11 cellular contexts compared by ENCODE assay signal in genomic region chr1:1123581-1124507, GRCh38. TPM values are rescaled to one million over a fixed set of nuclear protein-coding genes. Genes with fewer than 3 reads are reported as not detected.
A peak's percentile ranks its signal among the peaks of the same experiment; 100 is the strongest.
DNase-seq lines count a peak whose midpoint lies in the region; ATAC-seq and TF ChIP-seq lines count a peak whose summit lies in the region.
"Had no signal": no experiment of that assay in that cellular context is flagged by ENCODE, and none has a peak within 500 bp of the region (broad histone marks: within the 10 kb centered on the region; RNA-seq: fewer than 3 reads in every experiment).

No MANE protein-coding gene starts in this region.

- CTCF ChIA-PET in activated CD4-positive, alpha-beta memory T cell treated with anti-CD3 and anti-CD28 coated beads, Interleukin-2, amount 10 ng/mL, durations not matched to agents 7 days and 5 days (lab: Charles Lee) = interaction anchor here (0.9 to 3.4 kb wide), 4 partner anchors 107 to 167 kb away, joined by 3 to 36 read pairs (median 12); no protein-coding TSS in a partner anchor

- intact Hi-C loops in left colon (cut with DNase I, micrococcal nuclease) = loop anchor here in 1 of 2 donors (5.0 kb wide), 1 partner anchor 168 kb away; no protein-coding TSS in a partner anchor

- H3K4me3 ChIP-seq in AG10803 (ENCODE audit: low read length) = no peak overlapping the region
- H3K4me3 ChIP-seq: vagina had no signal

- no peak overlapping the region for H3K4me3 Mint-ChIP-seq in activated CD4-positive, alpha-beta memory T cell treated with anti-CD3 and anti-CD28 coated beads, Interleukin-2, amount 10 ng/mL, durations not matched to agents 7 days and 5 days

- DNase-seq in AG10803 (ENCODE audit: low read depth) (peak; percentile 48), GM03348 (ENCODE audit: low spot score) (peak; percentile 51), left colon (peak; percentile 26 to 29), C1 segment of cervical spinal cord (lab: John Stamatoyannopoulos, UW) (no peak), left lobe of liver (ENCODE audit: low spot score) (no peak)
- DNase-seq in activated CD4-positive, alpha-beta memory T cell treated with anti-CD3 and anti-CD28 coated beads, Interleukin-2, amount 10 ng/mL, durations not matched to agents 7 days and 5 days = no peak
- DNase-seq: cerebellar nuclear complex, occipital lobe had no signal

- POLR2A ChIA-PET in activated CD4-positive, alpha-beta memory T cell treated with anti-CD3 and anti-CD28 coated beads, Interleukin-2, amount 10 ng/mL, durations not matched to agents 7 days and 5 days (lab: Charles Lee) = no interaction called here

- peak overlapping the region; percentile 21 for H3K27ac Mint-ChIP-seq in activated CD4-positive, alpha-beta memory T cell treated with anti-CD3 and anti-CD28 coated beads, Interleukin-2, amount 10 ng/mL, durations not matched to agents 7 days and 5 days

- peaks cover 8% of the 10 kb centered on the region for H3K27me3 Mint-ChIP-seq in activated CD4-positive, alpha-beta memory T cell treated with anti-CD3 and anti-CD28 coated beads, Interleukin-2, amount 10 ng/mL, durations not matched to agents 7 days and 5 days

- TF ChIP-seq CTCF in AG10803 (conservative IDR thresholded peaks at IDR 0.05; ENCODE audit: low read length) = no peak

- ATAC-seq in left colon (no peak), GM19023 (IDR thresholded peaks at IDR 0.05; ENCODE audit: unreplicated experiment) (no peak), HG02973 (IDR thresholded peaks at IDR 0.05; ENCODE audit: unreplicated experiment) (no peak), left lobe of liver (no peak)

- H3K4me1 Mint-ChIP-seq in activated CD4-positive, alpha-beta memory T cell treated with anti-CD3 and anti-CD28 coated beads, Interleukin-2, amount 10 ng/mL, durations not matched to agents 7 days and 5 days = peaks cover 8% of the 10 kb centered on the region

- H3K36me3 Mint-ChIP-seq in activated CD4-positive, alpha-beta memory T cell treated with anti-CD3 and anti-CD28 coated beads, Interleukin-2, amount 10 ng/mL, durations not matched to agents 7 days and 5 days (ENCODE audit: low read depth) = no peaks in the 10 kb centered on the region

- no peaks in the 10 kb centered on the region for H3K9me3 Mint-ChIP-seq in activated CD4-positive, alpha-beta memory T cell treated with anti-CD3 and anti-CD28 coated beads, Interleukin-2, amount 10 ng/mL, durations not matched to agents 7 days and 5 days

RNA-seq across cellular contexts. Expression of gene C1orf159, which starts 8.0 kb away (rescaled TPM):
- total RNA-seq in activated CD4-positive, alpha-beta memory T cell treated with anti-CD3 and anti-CD28 coated beads, Interleukin-2, amount 10 ng/mL, durations not matched to agents 7 days and 5 days = 10 to 100 TPM; 18.6 to 19.9 TPM
- 10 to 100 TPM; 17.6 to 28.6 TPM for total RNA-seq in left colon
- 8.4 TPM for total RNA-seq in left lobe of liver

RNA-seq across cellular contexts. Expression of gene RNF223, which starts 49.7 kb away (rescaled TPM):
- total RNA-seq in activated CD4-positive, alpha-beta memory T cell treated with anti-CD3 and anti-CD28 coated beads, Interleukin-2, amount 10 ng/mL, durations not matched to agents 7 days and 5 days = not detected
- 1 to 10 TPM; 3.4 to 5.3 TPM for total RNA-seq in left colon
- not detected for total RNA-seq in left lobe of liver
- total RNA-seq: occipital lobe had no signal

RNA-seq across cellular contexts. Expression of gene TTLL10, which starts 49.8 kb away (rescaled TPM):
- not detected for total RNA-seq in activated CD4-positive, alpha-beta memory T cell treated with anti-CD3 and anti-CD28 coated beads, Interleukin-2, amount 10 ng/mL, durations not matched to agents 7 days and 5 days
- total RNA-seq in left colon (1 to 10 TPM; 1.2 to 3.0 TPM), left lobe of liver (not detected)
- total RNA-seq: occipital lobe, vagina had no signal

Comparison
In these comparisons a context has a peak if more than half of its experiments do, and no peak if none do; other contexts are left out.
1. DNase-seq: peak in AG10803 (single experiment), GM03348 (single experiment) and left colon (2 of 2); none in activated CD4-positive, alpha-beta memory T cell treated with anti-CD3 and anti-CD28 coated beads, Interleukin-2, amount 10 ng/mL, durations not matched to agents 7 days and 5 days (single experiment), C1 segment of cervical spinal cord (0 of 14) and left lobe of liver (single experiment).